In the genomic region with DNA sequence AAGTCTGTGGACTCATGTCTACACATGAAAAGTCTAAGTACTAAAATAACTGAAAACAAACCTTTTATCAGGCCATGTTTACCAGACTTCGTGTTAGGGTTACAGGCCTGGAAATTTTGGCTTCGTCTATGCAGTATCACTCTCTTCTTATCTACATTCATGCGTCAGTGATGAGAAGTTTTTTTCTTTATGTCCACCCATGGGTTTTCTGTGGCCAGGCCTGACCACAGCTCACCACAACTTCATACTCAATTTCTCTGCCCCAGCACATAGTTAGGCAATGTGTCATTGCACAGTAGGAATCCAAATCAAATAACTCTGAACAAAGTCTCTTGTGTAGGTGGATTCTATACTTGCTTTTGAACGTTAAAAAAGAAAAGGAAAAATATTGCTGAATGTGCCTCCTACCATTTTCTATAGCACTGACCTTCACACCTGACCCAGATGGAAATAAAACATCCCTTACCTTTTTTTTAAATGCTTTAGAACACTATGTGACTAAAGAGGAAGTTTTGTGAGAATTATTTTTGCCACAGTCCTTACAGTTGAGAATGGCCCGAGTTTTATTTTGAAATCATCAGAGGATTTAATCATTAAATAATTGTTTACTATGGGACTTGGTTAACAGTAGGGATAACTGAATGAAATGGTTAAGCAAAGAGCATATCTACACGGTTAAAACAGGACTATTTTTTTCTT, we compare ENCODE assay signal across 15 cellular contexts.
DNase-seq lines count a peak whose midpoint lies in the region; ATAC-seq and TF ChIP-seq lines count a peak whose summit lies in the region.
"Had no signal": no experiment of that assay in that cellular context is flagged by ENCODE, and none has a peak within 500 bp of the region (broad histone marks: within the 10 kb centered on the region; RNA-seq: fewer than 3 reads in every experiment).

No MANE protein-coding gene starts in this region.

- peaks cover 2% of the 10 kb centered on the region for H3K27me3 Mint-ChIP-seq in stimulated activated memory B cell treated with anti-CD40 and anti-IgM and Interleukin-4, amounts not matched to agents 10 μg/mL and 1 μg/mL and 100 μg/mL, for 72 hours
- H3K27me3 Mint-ChIP-seq: natural killer cell treated with Interleukin-12 subunit alpha and Interleukin-12 subunit beta and Interleukin-15 and Interleukin-18, amount 100 ng/mL, for 72 hours had no signal

- H3K4me3 ChIP-seq in fibroblast of villous mesenchyme (ENCODE audit: low read depth, low read length) = no peak overlapping the region

- no peaks in the 10 kb centered on the region for H3K36me3 Mint-ChIP-seq in stimulated activated memory B cell treated with anti-CD40 and anti-IgM and Interleukin-4, amounts not matched to agents 10 μg/mL and 1 μg/mL and 100 μg/mL, for 72 hours

- H3K4me1 Mint-ChIP-seq in stimulated activated memory B cell treated with anti-CD40 and anti-IgM and Interleukin-4, amounts not matched to agents 10 μg/mL and 1 μg/mL and 100 μg/mL, for 72 hours = no peaks in the 10 kb centered on the region

- H3K27ac Mint-ChIP-seq in stimulated activated memory B cell treated with anti-CD40 and anti-IgM and Interleukin-4, amounts not matched to agents 10 μg/mL and 1 μg/mL and 100 μg/mL, for 72 hours = no peak overlapping the region
- H3K27ac Mint-ChIP-seq: natural killer cell treated with Interleukin-12 subunit alpha and Interleukin-12 subunit beta and Interleukin-15 and Interleukin-18, amount 100 ng/mL, for 72 hours; T-helper 1 cell treated with Interleukin-12 subunit alpha and Interleukin-12 subunit beta and Interleukin-4 antibody, amounts not matched to agents 30 μg/mL and 1 μg/mL, for 36 hours had no signal

- H3K9me3 Mint-ChIP-seq in stimulated activated memory B cell treated with anti-CD40 and anti-IgM and Interleukin-4, amounts not matched to agents 10 μg/mL and 1 μg/mL and 100 μg/mL, for 72 hours = peaks cover 3% of the 10 kb centered on the region
- H3K9me3 Mint-ChIP-seq: T-helper 1 cell treated with Interleukin-12 subunit alpha and Interleukin-12 subunit beta and Interleukin-4 antibody, amounts not matched to agents 30 μg/mL and 1 μg/mL, for 36 hours had no signal

- H3K4me3 Mint-ChIP-seq in stimulated activated memory B cell treated with anti-CD40 and anti-IgM and Interleukin-4, amounts not matched to agents 10 μg/mL and 1 μg/mL and 100 μg/mL, for 72 hours = no peak overlapping the region
- H3K4me3 Mint-ChIP-seq: natural killer cell treated with Interleukin-12 subunit alpha and Interleukin-12 subunit beta and Interleukin-15 and Interleukin-18, amount 100 ng/mL, for 72 hours; T-helper 1 cell treated with Interleukin-12 subunit alpha and Interleukin-12 subunit beta and Interleukin-4 antibody, amounts not matched to agents 30 μg/mL and 1 μg/mL, for 36 hours had no signal

- peak; percentile 93 for DNase-seq in fibroblast of villous mesenchyme (ENCODE audit: low read depth)
- peak; percentile 54 for DNase-seq in smooth muscle cell of the brain vasculature (ENCODE audit: low read depth, low spot score)
- no peak for DNase-seq in NCI-H82 (lab: John Stamatoyannopoulos, UW)
- no peak for DNase-seq in NCI-H345 treated with DMSO at 0.1 percent for 48 hours (lab: John Stamatoyannopoulos, UW; ENCODE audit: unreplicated experiment)
- DNase-seq: activated CD8-positive, alpha-beta memory T cell treated with anti-CD3 and anti-CD28 coated beads, Interleukin-2, amount 50 U/mL, for 48 hours; GDM1; hippocampal formation; KG1; NCI-H510A treated with DMSO at 0.1 percent for 48 hours; substantia nigra had no signal

- no peak for TF ChIP-seq CTCF in fibroblast of villous mesenchyme (IDR thresholded peaks at IDR 0.05; ENCODE audit: insufficient read depth, low read depth, low read length)

- peak; percentile 63 for ATAC-seq in HG03565 (IDR thresholded peaks at IDR 0.05; ENCODE audit: unreplicated experiment)
- peak; percentile 96 for ATAC-seq in SK-N-SH treated with all-trans-retinoic acid at 6 μM for 48 hours
- ATAC-seq in stimulated activated memory B cell treated with anti-CD40 and anti-IgM and Interleukin-4, amounts not matched to agents 10 μg/mL and 1 μg/mL and 100 μg/mL, for 72 hours = no peak
- ATAC-seq: natural killer cell treated with Interleukin-12 subunit alpha and Interleukin-12 subunit beta and Interleukin-15 and Interleukin-18, amount 100 ng/mL, for 72 hours had no signal

TF ChIP-seq in SK-N-SH treated with all-trans-retinoic acid at 6 μM for 48 hours, 23 proteins besides CTCF, POLR2A, EP300 and RAD21:
- TF ChIP-seq, protein P1, sequence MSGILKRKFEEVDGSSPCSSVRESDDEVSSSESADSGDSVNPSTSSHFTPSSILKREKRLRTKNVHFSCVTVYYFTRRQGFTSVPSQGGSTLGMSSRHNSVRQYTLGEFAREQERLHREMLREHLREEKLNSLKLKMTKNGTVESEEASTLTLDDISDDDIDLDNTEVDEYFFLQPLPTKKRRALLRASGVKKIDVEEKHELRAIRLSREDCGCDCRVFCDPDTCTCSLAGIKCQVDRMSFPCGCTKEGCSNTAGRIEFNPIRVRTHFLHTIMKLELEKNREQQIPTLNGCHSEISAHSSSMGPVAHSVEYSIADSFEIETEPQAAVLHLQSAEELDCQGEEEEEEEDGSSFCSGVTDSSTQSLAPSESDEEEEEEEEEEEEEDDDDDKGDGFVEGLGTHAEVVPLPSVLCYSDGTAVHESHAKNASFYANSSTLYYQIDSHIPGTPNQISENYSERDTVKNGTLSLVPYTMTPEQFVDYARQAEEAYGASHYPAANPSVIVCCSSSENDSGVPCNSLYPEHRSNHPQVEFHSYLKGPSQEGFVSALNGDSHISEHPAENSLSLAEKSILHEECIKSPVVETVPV (CRISPR knock-in tag; IDR thresholded peaks at IDR 0.05) = no peak
- TF ChIP-seq, protein P2, sequence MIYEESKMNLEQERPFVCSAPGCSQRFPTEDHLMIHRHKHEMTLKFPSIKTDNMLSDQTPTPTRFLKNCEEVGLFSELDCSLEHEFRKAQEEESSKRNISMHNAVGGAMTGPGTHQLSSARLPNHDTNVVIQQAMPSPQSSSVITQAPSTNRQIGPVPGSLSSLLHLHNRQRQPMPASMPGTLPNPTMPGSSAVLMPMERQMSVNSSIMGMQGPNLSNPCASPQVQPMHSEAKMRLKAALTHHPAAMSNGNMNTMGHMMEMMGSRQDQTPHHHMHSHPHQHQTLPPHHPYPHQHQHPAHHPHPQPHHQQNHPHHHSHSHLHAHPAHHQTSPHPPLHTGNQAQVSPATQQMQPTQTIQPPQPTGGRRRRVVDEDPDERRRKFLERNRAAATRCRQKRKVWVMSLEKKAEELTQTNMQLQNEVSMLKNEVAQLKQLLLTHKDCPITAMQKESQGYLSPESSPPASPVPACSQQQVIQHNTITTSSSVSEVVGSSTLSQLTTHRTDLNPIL (CRISPR knock-in tag; IDR thresholded peaks at IDR 0.05; ENCODE audit: low read depth) = no peak
- TF ChIP-seq ZNF565 (CRISPR knock-in tag; conservative IDR thresholded peaks at IDR 0.05; ENCODE audit: low read depth) (no peak), ZC3H10 (CRISPR knock-in tag; IDR thresholded peaks at IDR 0.05) (no peak), ISL1 (CRISPR knock-in tag; IDR thresholded peaks at IDR 0.05) (peak; percentile 42; the same call in 1 of the 2 replicates), ZFP3 (CRISPR knock-in tag; IDR thresholded peaks at IDR 0.05) (0 out of 2 replicates have a peak, but pooled peaks have one; percentile 50), RARB (CRISPR knock-in tag; IDR thresholded peaks at IDR 0.05) (no peak), GLIS3 (CRISPR knock-in tag; IDR thresholded peaks at IDR 0.05) (0 out of 2 replicates have a peak, but pooled peaks have one; percentile 25)
- TF ChIP-seq, protein P3, sequence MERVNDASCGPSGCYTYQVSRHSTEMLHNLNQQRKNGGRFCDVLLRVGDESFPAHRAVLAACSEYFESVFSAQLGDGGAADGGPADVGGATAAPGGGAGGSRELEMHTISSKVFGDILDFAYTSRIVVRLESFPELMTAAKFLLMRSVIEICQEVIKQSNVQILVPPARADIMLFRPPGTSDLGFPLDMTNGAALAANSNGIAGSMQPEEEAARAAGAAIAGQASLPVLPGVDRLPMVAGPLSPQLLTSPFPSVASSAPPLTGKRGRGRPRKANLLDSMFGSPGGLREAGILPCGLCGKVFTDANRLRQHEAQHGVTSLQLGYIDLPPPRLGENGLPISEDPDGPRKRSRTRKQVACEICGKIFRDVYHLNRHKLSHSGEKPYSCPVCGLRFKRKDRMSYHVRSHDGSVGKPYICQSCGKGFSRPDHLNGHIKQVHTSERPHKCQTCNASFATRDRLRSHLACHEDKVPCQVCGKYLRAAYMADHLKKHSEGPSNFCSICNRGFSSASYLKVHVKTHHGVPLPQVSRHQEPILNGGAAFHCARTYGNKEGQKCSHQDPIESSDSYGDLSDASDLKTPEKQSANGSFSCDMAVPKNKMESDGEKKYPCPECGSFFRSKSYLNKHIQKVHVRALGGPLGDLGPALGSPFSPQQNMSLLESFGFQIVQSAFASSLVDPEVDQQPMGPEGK (CRISPR knock-in tag; IDR thresholded peaks at IDR 0.05; ENCODE audit: borderline replicate concordance) = 0 out of 2 replicates have a peak, but pooled peaks have one; percentile 24
- TF ChIP-seq, protein P4, sequence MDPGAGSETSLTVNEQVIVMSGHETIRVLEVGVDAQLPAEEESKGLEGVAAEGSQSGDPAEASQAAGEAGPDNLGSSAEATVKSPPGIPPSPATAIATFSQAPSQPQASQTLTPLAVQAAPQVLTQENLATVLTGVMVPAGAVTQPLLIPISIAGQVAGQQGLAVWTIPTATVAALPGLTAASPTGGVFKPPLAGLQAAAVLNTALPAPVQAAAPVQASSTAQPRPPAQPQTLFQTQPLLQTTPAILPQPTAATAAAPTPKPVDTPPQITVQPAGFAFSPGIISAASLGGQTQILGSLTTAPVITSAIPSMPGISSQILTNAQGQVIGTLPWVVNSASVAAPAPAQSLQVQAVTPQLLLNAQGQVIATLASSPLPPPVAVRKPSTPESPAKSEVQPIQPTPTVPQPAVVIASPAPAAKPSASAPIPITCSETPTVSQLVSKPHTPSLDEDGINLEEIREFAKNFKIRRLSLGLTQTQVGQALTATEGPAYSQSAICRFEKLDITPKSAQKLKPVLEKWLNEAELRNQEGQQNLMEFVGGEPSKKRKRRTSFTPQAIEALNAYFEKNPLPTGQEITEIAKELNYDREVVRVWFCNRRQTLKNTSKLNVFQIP (CRISPR knock-in tag; IDR thresholded peaks at IDR 0.05; ENCODE audit: borderline replicate concordance, low read depth) = no peak

Comparison
In these comparisons a context has a peak if more than half of its experiments do, and no peak if none do; other contexts are left out.
1. DNase-seq: peak in fibroblast of villous mesenchyme (single experiment) and smooth muscle cell of the brain vasculature (single experiment); none in NCI-H82 (single experiment) and NCI-H345 treated with DMSO at 0.1 percent for 48 hours (single experiment).